ENCODE assay signal across 12 cellular contexts in the genomic region with DNA sequence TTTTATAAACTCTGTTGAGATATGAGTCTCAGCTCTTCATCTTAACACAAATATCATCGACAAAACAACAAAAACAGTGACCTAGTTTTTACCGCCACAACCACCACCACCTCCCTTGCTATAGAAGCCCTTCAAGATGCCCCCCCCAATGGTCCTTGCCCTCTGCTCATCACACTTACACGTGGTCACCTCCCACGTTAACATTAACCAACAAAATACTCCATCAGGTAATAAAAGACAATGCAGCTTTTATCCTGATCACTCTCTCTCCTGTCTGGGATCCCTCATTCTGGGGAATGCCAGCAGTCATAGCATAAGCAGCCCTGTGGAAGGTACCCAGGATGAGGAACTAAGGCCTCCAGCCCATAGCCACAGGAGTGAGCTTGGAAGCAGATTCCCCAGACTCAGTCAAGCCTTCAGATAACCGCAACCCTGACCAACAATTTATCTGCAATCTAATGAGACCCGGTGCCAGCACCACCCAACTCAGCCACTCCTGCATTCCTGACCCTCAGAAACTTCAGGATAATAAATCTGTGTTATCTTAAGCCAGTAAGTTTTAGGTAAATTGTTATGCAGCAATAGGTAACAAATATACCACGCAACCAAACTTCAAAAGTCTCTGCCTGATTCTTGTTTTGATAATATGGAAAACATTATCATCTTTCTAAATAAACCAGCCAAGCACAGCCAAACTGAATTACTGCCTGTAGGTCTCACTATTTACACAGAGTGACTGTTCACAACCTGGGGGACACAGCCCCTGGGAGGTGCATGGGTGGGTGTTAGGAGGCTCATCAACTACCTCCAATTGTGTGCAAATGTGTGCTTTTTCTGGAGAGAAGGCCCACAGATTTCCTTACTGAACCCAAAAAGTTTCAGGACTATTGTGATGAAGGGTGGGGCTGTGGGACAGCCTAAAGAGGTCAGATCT. TPM values are rescaled to one million over a fixed set of nuclear protein-coding genes. Genes with fewer than 3 reads are reported as not detected.
DNase-seq lines count a peak whose midpoint lies in the region; ATAC-seq, FAIRE-seq and TF ChIP-seq lines count a peak whose summit lies in the region.
"Had no signal": no experiment of that assay in that cellular context is flagged by ENCODE, and none has a peak within 500 bp of the region (broad histone marks: within the 10 kb centered on the region; RNA-seq: fewer than 3 reads in every experiment).

No MANE protein-coding gene starts in this region.

- H3K4me2 ChIP-seq in GM23248 (ENCODE audit: unreplicated experiment) (peak overlapping the region; percentile 51), fibroblast of lung (ENCODE audit: extremely low read depth, insufficient read depth, low read length) (peak overlapping the region; percentile 59)

- TF ChIP-seq POLR2A in sigmoid colon (IDR thresholded peaks at IDR 0.05) (no peak), GM12892 (IDR thresholded peaks at IDR 0.05; ENCODE audit: low read depth, low read length) (no peak)

- in situ Hi-C loops in GM23248 (cut with MboI) = no loop called here

- no peak for FAIRE-seq in GM12892 (lab: Jason Lieb, UNC)
- FAIRE-seq: keratinocyte had no signal

- TF ChIP-seq EP300 in sigmoid colon (IDR thresholded peaks at IDR 0.05) = no peak

- H3K27ac ChIP-seq in GM23248 (peak overlapping the region; percentile 41; the same call in 1 of the 2 replicates), RWPE2 (ENCODE audit: poor library complexity, severe bottlenecking) (peak overlapping the region; percentile 52), fibroblast of lung (ENCODE audit: insufficient read depth, low read length) (peak overlapping the region; percentile 45), sigmoid colon (peak overlapping the region; percentile 14 to 76 (median 30))
- H3K27ac ChIP-seq: VCaP had no signal

- 0 out of 2 replicates have a peak overlapping the region, but pooled peaks have one; percentile 9 for H3K9ac ChIP-seq in GM23248
- no peak overlapping the region for H3K9ac ChIP-seq in fibroblast of lung (ENCODE audit: insufficient read depth, low read length)

- intact Hi-C loops in sigmoid colon (cut with DNase I) = no loop called here

- H2AFZ ChIP-seq in GM23248 (peak overlapping the region; percentile 61; the same call in 1 of the 2 replicates), fibroblast of lung (ENCODE audit: low read length) (no peak overlapping the region)

- H3K36me3 ChIP-seq in GM23248 (ENCODE audit: low read depth) (no peaks in the 10 kb centered on the region), RWPE2 (ENCODE audit: low read depth) (no peaks in the 10 kb centered on the region), fibroblast of lung (ENCODE audit: control insufficient read depth, insufficient read depth, low read length) (no peaks in the 10 kb centered on the region), sigmoid colon (no peaks in the 10 kb centered on the region)

- no peaks in the 10 kb centered on the region for H3K9me2 ChIP-seq in GM23248 (ENCODE audit: insufficient read depth)

- DNase-seq in GM23248 = peak; percentile 5
- no peak for DNase-seq in RWPE2 (ENCODE audit: low spot score)
- DNase-seq in fibroblast of lung (ENCODE audit: low read depth in 2 of 2) = peak in 1 of 2 donors; percentile 92
- DNase-seq in sigmoid colon = no peak
- DNase-seq in NCI-H146 treated with DMSO at 0.1 percent for 48 hours (lab: John Stamatoyannopoulos, UW; ENCODE audit: unreplicated experiment) = no peak
- no peak for DNase-seq in ecto neural progenitor cell (ENCODE audit: low spot score)
- no peak for DNase-seq in GM12892 (ENCODE audit: insufficient read length)
- no peak for DNase-seq in NCI-H1694 treated with DMSO at 0.1 percent for 48 hours (lab: John Stamatoyannopoulos, UW)
- DNase-seq: GF-D8, NCI-H2171 treated with DMSO at 0.1 percent for 48 hours had no signal

- 70 to 73% methylated on average over 7 of the region's 7 CpGs for WGBS in GM23248 (ENCODE audit: low coverage in 1 of 2, low lambda C conversion rate in 2 of 2, missing lambda C conversion rate in 2 of 2), 2 experiments
- WGBS in sigmoid colon, 2 donors = 47 to 68% methylated on average over 7 of the region's 7 CpGs

- H4K20me1 ChIP-seq in GM23248 (ENCODE audit: insufficient read depth) = no peaks in the 10 kb centered on the region
- H4K20me1 ChIP-seq in fibroblast of lung (ENCODE audit: control insufficient read depth, extremely low read depth, insufficient read depth, low read length) = no peaks in the 10 kb centered on the region

- no peaks in the 10 kb centered on the region for H3K9me3 ChIP-seq in GM23248 (ENCODE audit: low read depth)
- no peaks in the 10 kb centered on the region for H3K9me3 ChIP-seq in RWPE2 (ENCODE audit: severe bottlenecking)
- H3K9me3 ChIP-seq in fibroblast of lung (ENCODE audit: control insufficient read depth, insufficient read depth, low read depth, low read length) = no peaks in the 10 kb centered on the region
- peaks cover 0 to 2% (median 0%) of the 10 kb centered on the region in 4 donors for H3K9me3 ChIP-seq in sigmoid colon

- peak; percentile 5; the same call in 2 of the 3 replicates for ATAC-seq in RWPE2 (ENCODE audit: low read depth)

- H3K27me3 ChIP-seq in GM23248 (replicated peaks; ENCODE audit: insufficient read depth) (no peaks in the 10 kb centered on the region), RWPE2 (ENCODE audit: insufficient read depth, poor library complexity, severe bottlenecking) (no peaks in the 10 kb centered on the region), fibroblast of lung (ENCODE audit: control insufficient read depth, insufficient read depth, low read length) (no peaks in the 10 kb centered on the region), sigmoid colon (no peaks in the 10 kb centered on the region)

- H3K4me3 ChIP-seq in GM23248 = no peak overlapping the region
- no peak overlapping the region for H3K4me3 ChIP-seq in RWPE2 (ENCODE audit: severe bottlenecking)
- no peak overlapping the region for H3K4me3 ChIP-seq in fibroblast of lung (replicated peaks in 1 of 4; ENCODE audit: control extremely low read depth in 1 of 4, insufficient read depth in 1 of 4, low read depth in 3 of 4, low read length in 4 of 4)
- no peak overlapping the region for H3K4me3 ChIP-seq in sigmoid colon

- peaks cover 19% of the 10 kb centered on the region for H3K4me1 ChIP-seq in GM23248 (ENCODE audit: insufficient read depth)
- H3K4me1 ChIP-seq in RWPE2 (ENCODE audit: insufficient read depth, poor library complexity, severe bottlenecking) = peaks cover 22% of the 10 kb centered on the region
- H3K4me1 ChIP-seq in fibroblast of lung (ENCODE audit: control insufficient read depth, extremely low read depth, insufficient read depth, low read length) = peaks cover 15% of the 10 kb centered on the region
- peaks cover 0 to 3% (median 0%) of the 10 kb centered on the region in 4 donors for H3K4me1 ChIP-seq in sigmoid colon

- TF ChIP-seq CTCF in RWPE2 (IDR thresholded peaks at IDR 0.05; ENCODE audit: poor library complexity, severe bottlenecking) (no peak), fibroblast of lung (conservative IDR thresholded peaks at IDR 0.05 in 1 of 2, IDR thresholded peaks at IDR 0.05 in 1 of 2; ENCODE audit: low read depth in 1 of 2, low read length in 2 of 2) (no peak), sigmoid colon (IDR thresholded peaks at IDR 0.05) (no peak)

- peaks cover 9% of the 10 kb centered on the region for H3F3A ChIP-seq in GM23248 (ENCODE audit: insufficient read depth)

- H3K79me2 ChIP-seq in GM23248 (ENCODE audit: insufficient read depth) (peaks cover 6% of the 10 kb centered on the region; the same call in 1 of the 2 replicates), fibroblast of lung (ENCODE audit: control insufficient read depth, insufficient read depth, low read length) (no peaks in the 10 kb centered on the region)

RNA-seq across cellular contexts. Expression of a gene that starts 6.1 kb away (rescaled TPM):
- total RNA-seq in GM23248 (2014; rRNA removed; shearing (Covaris generic)) = not detected in 2 replicates
- polyA plus RNA-seq in GM23248 (2016; fragmentation: Nextera tagmentation; extraction: Ambion mirVana) (0.06 and 0.11 TPM in 2 replicates), fibroblast of lung (0.08 and 0.12 TPM in 2 replicates), sigmoid colon (10 to 100 TPM in 1 of 3 donors, 1 to 10 TPM in 2; 3.6 to 39.0 (median 4.9) TPM)
- total RNA-seq in fibroblast of lung (0.26 and 0.50 TPM in 2 replicates), sigmoid colon (10 to 100 TPM; 36.0 to 60.9 (median 44.3) TPM)
- polyA plus RNA-seq in fibroblast of lung (2012) = 0.06 and 0.10 TPM in 2 replicates
- 0.15 TPM in 1 of 2 replicates, not detected in the other for polyA minus RNA-seq in fibroblast of lung (ENCODE audit: low replicate concordance)
- polyA plus RNA-seq in GM12892 (2012; ENCODE audit: missing spikeins) = 1.3 TPM

Comparison
In these comparisons a context has a peak if more than half of its experiments do, and no peak if none do; other contexts are left out.
1. RNA of a gene that starts 6.1 kb away (total RNA-seq): 36.0 to 60.9 TPM in sigmoid colon; 0.26 to 0.50 TPM in fibroblast of lung and not detected in GM23248; every median in the first group is over 10 times any median in the second.
2. Peak in every context shown above with its lines, with median percentiles within 50 percentile points of each other: H3K27ac ChIP-seq.